8 cellular contexts compared by ENCODE assay signal in the genomic region with DNA sequence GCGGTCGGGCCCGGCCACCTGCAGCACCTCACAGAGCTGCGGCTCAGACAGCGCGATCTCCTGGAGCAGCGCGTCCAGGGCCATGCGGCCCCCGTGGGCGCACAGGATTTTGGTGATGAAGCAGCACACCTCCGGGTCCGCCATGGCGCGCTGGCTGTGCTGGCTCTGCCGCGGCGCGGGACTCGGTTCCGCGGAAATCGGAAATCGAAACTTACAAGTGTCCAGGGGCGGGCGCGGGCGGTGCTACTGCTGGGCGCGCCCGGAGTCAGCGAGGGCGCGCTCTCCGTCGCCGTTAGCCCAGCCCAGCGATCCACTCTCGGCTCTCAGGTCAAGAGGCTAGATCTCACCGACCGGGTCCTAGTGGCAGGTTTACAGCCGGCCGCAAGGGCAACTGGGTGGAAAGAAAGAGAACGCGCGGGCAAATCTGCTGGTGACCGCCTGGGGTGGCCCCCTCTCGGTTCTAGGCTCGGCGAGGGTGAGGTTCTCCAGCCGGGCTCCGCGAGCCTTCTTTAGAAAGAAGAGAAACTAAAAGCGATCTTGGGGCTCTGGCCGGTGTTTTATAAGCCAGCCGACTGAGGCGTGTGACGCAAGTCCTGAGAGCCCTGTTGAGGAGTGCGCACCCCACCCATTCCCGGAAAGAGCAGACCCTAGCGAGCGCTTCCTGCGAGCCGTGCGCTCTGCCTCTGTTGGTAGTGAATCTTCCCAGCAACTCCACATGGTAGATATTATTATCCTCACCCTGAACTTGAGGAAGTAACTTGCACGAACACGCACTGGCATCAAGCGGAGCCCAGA. TPM values are rescaled to one million over a fixed set of nuclear protein-coding genes. Genes with fewer than 3 reads are reported as not detected.
DNase-seq lines count a peak whose midpoint lies in the region; ATAC-seq, FAIRE-seq and TF ChIP-seq lines count a peak whose summit lies in the region.

TSS of gene ZC3HAV1 (minus strand) at position 533 of the 795 bp plus-strand sequence. CDS start at position 144, 389 bp downstream.

- H3K36me3 ChIP-seq in A673 (ENCODE audit: insufficient read depth, low read length, poor library complexity, severe bottlenecking) (no peaks in the 10 kb centered on the region), bronchial epithelial cell (ENCODE audit: control insufficient read depth, insufficient read depth, low read length) (no peaks in the 10 kb centered on the region)

- FAIRE-seq in bronchial epithelial cell (lab: Jason Lieb, UNC): no peak

- H3K4me3 ChIP-seq in A673 (ENCODE audit: low read depth, low read length, poor library complexity, severe bottlenecking): peak within 1 kb of the TSS; percentile 91
- H3K4me3 ChIP-seq in bronchial epithelial cell (ENCODE audit: low read depth, low read length): peak within 1 kb of the TSS; percentile 98

- H3K36me3 Mint-ChIP-seq in WTC11: no peaks in the 10 kb centered on the region

- BruUV-seq in A673 (replicated peaks; lab: Mats Ljungman, UMichigan): no TSS peak

- TF ChIP-seq POLR2A in GM18526 (IDR thresholded peaks at IDR 0.05; ENCODE audit: extremely low read depth, insufficient read length): peak; percentile 93

- peaks cover 17% of the 10 kb centered on the region for H3K27me3 Mint-ChIP-seq in WTC11 (ENCODE audit: low read depth)

- POLR2A ChIA-PET in A673 (lab: Charles Lee; ENCODE audit: low non-redundant PET): no interaction called here
- POLR2A ChIA-PET in WTC11 (lab: Charles Lee): no interaction called here

- H3K4me1 Mint-ChIP-seq in WTC11: peaks cover 28% of the 10 kb centered on the region

- H3K27me3 ChIP-seq in A673 (replicated peaks; ENCODE audit: insufficient read depth, low read depth, low read length, poor library complexity) (no peaks in the 10 kb centered on the region), bronchial epithelial cell (ENCODE audit: control insufficient read depth, insufficient read depth, low read length) (no peaks in the 10 kb centered on the region)

- H3K4me3 Mint-ChIP-seq in WTC11: peak within 1 kb of the TSS; percentile 87

- H3K9me3 Mint-ChIP-seq in WTC11: no peaks in the 10 kb centered on the region

- intact Hi-C loops in A673 (cut with micrococcal nuclease; ENCODE audit: unreplicated experiment): no loop called here

- ATAC-seq in HG03064 (IDR thresholded peaks at IDR 0.05; ENCODE audit: low read depth, unreplicated experiment) (peak; percentile 58), WTC11 (peak; percentile 78)

- H3K27ac Mint-ChIP-seq in WTC11: peak within 1 kb of the TSS; percentile 92

- TF ChIP-seq CTCF in A673 (conservative IDR thresholded peaks at IDR 0.05; ENCODE audit: low read depth, low read length) (no peak), WTC11 (IDR thresholded peaks at IDR 0.05) (no peak), bronchial epithelial cell (IDR thresholded peaks at IDR 0.05; ENCODE audit: insufficient read depth, low read length, severe bottlenecking) (no peak)

- peaks cover 7% of the 10 kb centered on the region for H3K4me1 ChIP-seq in A673 (ENCODE audit: insufficient read depth, low read length, poor library complexity, severe bottlenecking)

- no peaks in the 10 kb centered on the region for H3K9me3 ChIP-seq in A673 (ENCODE audit: low read depth, low read length, poor library complexity, severe bottlenecking)

- peak; percentile 86 for DNase-seq in A673 (ENCODE audit: low spot score)
- DNase-seq in NCI-H2196 (lab: John Stamatoyannopoulos, UW; ENCODE audit: unreplicated experiment): peak; percentile 88
- DNase-seq in WTC11 (ENCODE audit: low spot score): peak; percentile 69
- DNase-seq in bronchial epithelial cell (ENCODE audit: low read depth): peak; percentile 71
- DNase-seq in inferior parietal cortex (ENCODE audit: extremely low spot score): peak; percentile 64
- peak; percentile 72 to 77 for DNase-seq in stimulated activated CD4-positive, alpha-beta T cell treated with anti-CD3 and anti-CD28 coated beads, Interleukin-12 subunit alpha, Interleukin-12 subunit beta, amount 100 ng/mL, for 24 hours (ENCODE audit: low read depth in 2 of 2)

- CTCF ChIA-PET in A673 (lab: Charles Lee): no interaction called here
- CTCF ChIA-PET in WTC11 (lab: Charles Lee): no interaction called here

- peak within 1 kb of the TSS; percentile 76 for H3K27ac ChIP-seq in A673 (ENCODE audit: low read depth, low read length, poor library complexity, severe bottlenecking)

TF ChIP-seq in WTC11, 78 proteins besides CTCF, POLR2A, EP300 and RAD21 (continues in another document):
- TF ChIP-seq MXD4 (CRISPR knock-in tag; IDR thresholded peaks at IDR 0.05; ENCODE audit: borderline replicate concordance) (no peak), ZNF138 (CRISPR knock-in tag; conservative IDR thresholded peaks at IDR 0.05) (no peak), ATF2 (CRISPR knock-in tag; IDR thresholded peaks at IDR 0.05; ENCODE audit: borderline replicate concordance, low read depth) (no peak), SOX15 (CRISPR knock-in tag; IDR thresholded peaks at IDR 0.05) (no peak), PRRX2 (CRISPR knock-in tag; IDR thresholded peaks at IDR 0.05) (no peak), FOXP1 (CRISPR knock-in tag; IDR thresholded peaks at IDR 0.05; ENCODE audit: borderline replicate concordance) (peak; percentile 86), HMGXB4 (CRISPR knock-in tag; IDR thresholded peaks at IDR 0.05) (peak; percentile 86), IRF2 (CRISPR knock-in tag; IDR thresholded peaks at IDR 0.05; ENCODE audit: borderline replicate concordance, low read depth) (no peak), FOXJ3 (CRISPR knock-in tag; IDR thresholded peaks at IDR 0.05; ENCODE audit: borderline replicate concordance) (no peak)
- TF ChIP-seq, protein P1, sequence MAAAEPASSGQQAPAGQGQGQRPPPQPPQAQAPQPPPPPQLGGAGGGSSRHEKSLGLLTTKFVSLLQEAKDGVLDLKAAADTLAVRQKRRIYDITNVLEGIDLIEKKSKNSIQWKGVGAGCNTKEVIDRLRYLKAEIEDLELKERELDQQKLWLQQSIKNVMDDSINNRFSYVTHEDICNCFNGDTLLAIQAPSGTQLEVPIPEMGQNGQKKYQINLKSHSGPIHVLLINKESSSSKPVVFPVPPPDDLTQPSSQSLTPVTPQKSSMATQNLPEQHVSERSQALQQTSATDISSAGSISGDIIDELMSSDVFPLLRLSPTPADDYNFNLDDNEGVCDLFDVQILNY (CRISPR knock-in tag; IDR thresholded peaks at IDR 0.05): peak; percentile 24
- TF ChIP-seq, protein P2, sequence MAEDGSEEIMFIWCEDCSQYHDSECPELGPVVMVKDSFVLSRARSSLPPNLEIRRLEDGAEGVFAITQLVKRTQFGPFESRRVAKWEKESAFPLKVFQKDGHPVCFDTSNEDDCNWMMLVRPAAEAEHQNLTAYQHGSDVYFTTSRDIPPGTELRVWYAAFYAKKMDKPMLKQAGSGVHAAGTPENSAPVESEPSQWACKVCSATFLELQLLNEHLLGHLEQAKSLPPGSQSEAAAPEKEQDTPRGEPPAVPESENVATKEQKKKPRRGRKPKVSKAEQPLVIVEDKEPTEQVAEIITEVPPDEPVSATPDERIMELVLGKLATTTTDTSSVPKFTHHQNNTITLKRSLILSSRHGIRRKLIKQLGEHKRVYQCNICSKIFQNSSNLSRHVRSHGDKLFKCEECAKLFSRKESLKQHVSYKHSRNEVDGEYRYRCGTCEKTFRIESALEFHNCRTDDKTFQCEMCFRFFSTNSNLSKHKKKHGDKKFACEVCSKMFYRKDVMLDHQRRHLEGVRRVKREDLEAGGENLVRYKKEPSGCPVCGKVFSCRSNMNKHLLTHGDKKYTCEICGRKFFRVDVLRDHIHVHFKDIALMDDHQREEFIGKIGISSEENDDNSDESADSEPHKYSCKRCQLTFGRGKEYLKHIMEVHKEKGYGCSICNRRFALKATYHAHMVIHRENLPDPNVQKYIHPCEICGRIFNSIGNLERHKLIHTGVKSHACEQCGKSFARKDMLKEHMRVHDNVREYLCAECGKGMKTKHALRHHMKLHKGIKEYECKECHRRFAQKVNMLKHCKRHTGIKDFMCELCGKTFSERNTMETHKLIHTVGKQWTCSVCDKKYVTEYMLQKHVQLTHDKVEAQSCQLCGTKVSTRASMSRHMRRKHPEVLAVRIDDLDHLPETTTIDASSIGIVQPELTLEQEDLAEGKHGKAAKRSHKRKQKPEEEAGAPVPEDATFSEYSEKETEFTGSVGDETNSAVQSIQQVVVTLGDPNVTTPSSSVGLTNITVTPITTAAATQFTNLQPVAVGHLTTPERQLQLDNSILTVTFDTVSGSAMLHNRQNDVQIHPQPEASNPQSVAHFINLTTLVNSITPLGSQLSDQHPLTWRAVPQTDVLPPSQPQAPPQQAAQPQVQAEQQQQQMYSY (CRISPR knock-in tag; IDR thresholded peaks at IDR 0.05): no peak

RNA-seq across cellular contexts. Expression of gene ZC3HAV1, which starts in this region (rescaled TPM):
- total RNA-seq in A673 (2021): 16.9 and 17.2 TPM in 2 replicates
- total RNA-seq in WTC11 (2021): 31.9 to 38.0 TPM (median 34.0 TPM) in 3 replicates
- 10.6 and 11.3 TPM in 2 replicates for total RNA-seq in bronchial epithelial cell

Comparison
In these comparisons a context has a peak if more than half of its experiments do, and no peak if none do; other contexts are left out.
1. Peak in every context shown above with its lines: DNase-seq, ATAC-seq, H3K4me3 ChIP-seq and H3K27ac ChIP-seq.